Comparison of ENCODE assay signal across 1 cellular context in the genomic region with DNA sequence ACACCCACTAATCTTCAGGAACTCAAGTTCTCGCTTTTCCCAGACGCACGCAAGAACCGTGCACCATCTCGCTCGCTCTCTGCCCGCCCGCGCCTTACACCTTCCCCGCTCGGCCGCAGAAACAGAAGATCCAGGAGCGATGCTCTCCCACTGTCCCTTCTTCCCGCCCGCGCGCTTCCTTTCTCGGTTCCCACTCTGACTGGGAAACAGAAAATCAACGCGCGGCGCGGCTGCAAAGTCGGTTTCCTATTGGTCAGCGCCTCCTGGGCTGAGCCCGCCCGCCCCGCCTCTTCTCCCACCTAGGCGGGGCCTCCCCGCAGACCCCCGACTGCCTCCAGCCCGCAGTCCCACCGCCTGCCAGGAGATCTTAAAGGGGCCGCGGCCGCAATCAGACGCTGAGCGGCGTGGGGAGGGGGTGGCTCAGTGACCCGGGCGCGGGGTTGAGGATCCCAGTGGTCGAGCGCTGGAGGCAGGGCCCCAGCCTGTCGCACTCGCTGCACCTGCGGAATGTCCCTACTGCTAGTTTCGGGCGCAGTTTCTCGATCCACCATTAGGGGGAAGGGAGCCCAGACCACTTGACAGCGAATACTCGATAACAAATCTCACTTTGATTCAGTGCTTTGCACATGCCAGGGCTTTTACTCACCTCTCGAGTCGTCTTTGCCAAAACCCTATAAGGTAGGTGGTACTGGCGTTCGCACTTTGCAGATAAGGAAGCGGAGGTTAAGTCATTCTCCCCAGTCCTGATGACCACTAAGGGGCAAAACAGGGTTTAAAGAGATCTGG.
TF ChIP-seq lines count a peak whose summit lies in the region.

No MANE protein-coding gene starts in this region.

TF ChIP-seq in IMR-90, 13 proteins besides CTCF, POLR2A, EP300 and RAD21:
- TF ChIP-seq RFX5 (IDR thresholded peaks at IDR 0.05; ENCODE audit: low read depth, low read length) (no peak), MAZ (IDR thresholded peaks at IDR 0.05; ENCODE audit: borderline replicate concordance, low read depth, low read length) (peak; percentile 48), BHLHE40 (IDR thresholded peaks at IDR 0.05; ENCODE audit: low read depth, low read length) (no peak), CHD1 (IDR thresholded peaks at IDR 0.05; ENCODE audit: low read depth, low read length) (no peak), NFE2L2 (IDR thresholded peaks at IDR 0.05; ENCODE audit: low read depth, low read length) (no peak), RCOR1 (IDR thresholded peaks at IDR 0.05; ENCODE audit: insufficient replicate concordance, low read length) (no peak), FOS (IDR thresholded peaks at IDR 0.05; ENCODE audit: low read depth, low read length) (no peak), SMC3 (IDR thresholded peaks at IDR 0.05; ENCODE audit: low read depth, low read length) (0 out of 2 replicates have a peak, but pooled peaks have one; percentile 15)
TF ChIP-seq in IMR-90: peak in this region for 2.
